In the genomic region with DNA sequence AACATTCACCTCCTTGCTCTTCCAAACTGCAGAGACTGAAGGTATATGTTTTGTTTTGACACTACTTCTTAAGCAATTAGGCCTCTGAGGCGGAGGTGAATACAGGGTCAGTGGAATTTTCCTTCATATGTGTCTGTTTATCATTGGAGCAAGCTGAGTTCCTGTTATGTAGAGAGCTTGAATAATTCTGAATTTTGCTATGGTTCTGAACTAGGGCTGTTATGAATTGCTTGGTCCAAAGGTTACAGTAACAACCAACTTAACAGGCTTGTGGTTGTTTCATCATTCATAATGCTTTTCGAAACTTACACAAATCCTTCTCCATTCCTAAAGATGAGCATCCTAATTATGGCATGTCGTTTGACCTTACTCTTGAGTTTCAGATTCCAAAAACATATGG, we compare ENCODE assay signal across 29 cellular contexts.
"Had no signal": no experiment of that assay in that cellular context is flagged by ENCODE, and none has a peak within 500 bp of the region (broad histone marks: within the 10 kb centered on the region; RNA-seq: fewer than 3 reads in every experiment).

No MANE protein-coding gene starts in this region.

- H3K27ac ChIP-seq: breast epithelium, esophagus muscularis mucosa, gastrocnemius medialis, ovary, skin epidermis, stomach, thyroid gland, upper lobe of left lung, WERI-Rb-1 had no signal

- H3K9me3 ChIP-seq: breast epithelium, esophagus muscularis mucosa, gastrocnemius medialis, ovary, stomach, thyroid gland, upper lobe of left lung had no signal

- H3K4me3 Mint-ChIP-seq: activated CD4-positive, alpha-beta T cell treated with anti-CD3 and anti-CD28 coated beads, Interleukin-2, amount 10 ng/mL, durations not matched to agents 24 days and 14 days; activated CD8-positive, alpha-beta T cell treated with anti-CD3 and anti-CD28 coated beads for 36 hours; activated T-cell treated with anti-CD3 and anti-CD28 coated beads, Interleukin-2, amount 50 U/mL, for 4 hours; activated T-helper 17 cell treated with anti-CD3 and anti-CD28 coated beads, Interleukin-2, amount 50 U/mL, for 72 hours; dendritic cell treated with granulocyte-macrophage colony-stimulating factor and Interleukin-4, amounts not matched to agents 40 ng/mL and 50 ng/mL, for 4 days; endodermal cell; memory B cell; natural killer cell treated with Interleukin-12 subunit alpha and Interleukin-12 subunit beta and Interleukin-15 and Interleukin-18, amount 100 ng/mL, for 72 hours; T-helper 2 cell treated with Interferon-gamma antibody and Interleukin-4, amounts not matched to agents 5 μg/mL and 100 μg/mL, for 36 hours had no signal

- H3K27ac Mint-ChIP-seq: activated CD4-positive, alpha-beta T cell treated with anti-CD3 and anti-CD28 coated beads, Interleukin-2, amount 10 ng/mL, durations not matched to agents 24 days and 14 days; activated CD8-positive, alpha-beta T cell treated with anti-CD3 and anti-CD28 coated beads for 36 hours; activated T-helper 17 cell treated with anti-CD3 and anti-CD28 coated beads, Interleukin-2, amount 50 U/mL, for 72 hours; dendritic cell treated with granulocyte-macrophage colony-stimulating factor and Interleukin-4, amounts not matched to agents 40 ng/mL and 50 ng/mL, for 4 days; endodermal cell; memory B cell; natural killer cell treated with Interleukin-12 subunit alpha and Interleukin-12 subunit beta and Interleukin-15 and Interleukin-18, amount 100 ng/mL, for 72 hours; progenitor cell of endocrine pancreas; T-helper 2 cell treated with Interferon-gamma antibody and Interleukin-4, amounts not matched to agents 5 μg/mL and 100 μg/mL, for 36 hours had no signal

- H3K36me3 Mint-ChIP-seq: natural killer cell treated with Interleukin-12 subunit alpha and Interleukin-12 subunit beta and Interleukin-15 and Interleukin-18, amount 100 ng/mL, for 72 hours had no signal

- DNase-seq: activated CD4-positive, alpha-beta T cell treated with anti-CD3 and anti-CD28 coated beads, Interleukin-2, amount 10 ng/mL, durations not matched to agents 24 days and 14 days; activated CD4-positive, CD25-positive, alpha-beta regulatory T cell treated with anti-CD3 and anti-CD28 coated beads, Interleukin-2, amount 50 U/mL, for 72 hours; activated CD8-positive, alpha-beta T cell treated with anti-CD3 and anti-CD28 coated beads for 36 hours; activated gamma-delta T cell treated with Interleukin-2 at 50 U/mL for 16 hours; activated naive CD4-positive, alpha-beta T cell treated with anti-CD3 and anti-CD28 coated beads, Interleukin-2, amount 50 U/mL, for 16 hours; activated T-cell treated with anti-CD3 and anti-CD28 coated beads, Interleukin-2, amount 50 U/mL, for 4 hours; central memory CD4-positive, alpha-beta T cell; endodermal cell; gastrocnemius medialis; hippocampal formation; kidney; ovary; stimulated activated CD4-positive, alpha-beta T cell treated with anti-CD3 and anti-CD28 coated beads, Interleukin-12 subunit alpha, Interleukin-12 subunit beta, amount 100 ng/mL, for 4 hours; stimulated activated CD4-positive, alpha-beta T cell treated with anti-CD3 and anti-CD28 coated beads, Interleukin-4, amount 100 ng/mL, for 1 hour; stomach; T-helper 1 cell; thyroid gland; upper lobe of left lung; WERI-Rb-1 had no signal

- ATAC-seq: activated CD8-positive, alpha-beta T cell treated with anti-CD3 and anti-CD28 coated beads for 36 hours; activated T-cell treated with anti-CD3 and anti-CD28 coated beads, Interleukin-2, amount 50 U/mL, for 4 hours; activated T-helper 17 cell treated with anti-CD3 and anti-CD28 coated beads, Interleukin-2, amount 50 U/mL, for 72 hours; gastrocnemius medialis; natural killer cell treated with Interleukin-12 subunit alpha and Interleukin-12 subunit beta and Interleukin-15 and Interleukin-18, amount 100 ng/mL, for 72 hours; sciatic nerve had no signal

- H3K4me1 ChIP-seq: breast epithelium, gastrocnemius medialis, stomach, thyroid gland, upper lobe of left lung had no signal

- H3K27me3 ChIP-seq: breast epithelium, esophagus muscularis mucosa, gastrocnemius medialis, ovary, stomach, thyroid gland, upper lobe of left lung had no signal

- H3K4me1 Mint-ChIP-seq: activated CD4-positive, alpha-beta T cell treated with anti-CD3 and anti-CD28 coated beads, Interleukin-2, amount 10 ng/mL, durations not matched to agents 24 days and 14 days; activated T-helper 17 cell treated with anti-CD3 and anti-CD28 coated beads, Interleukin-2, amount 50 U/mL, for 72 hours; endodermal cell had no signal

- H3K27me3 Mint-ChIP-seq: activated CD4-positive, alpha-beta T cell treated with anti-CD3 and anti-CD28 coated beads, Interleukin-2, amount 10 ng/mL, durations not matched to agents 24 days and 14 days; activated CD8-positive, alpha-beta T cell treated with anti-CD3 and anti-CD28 coated beads for 36 hours; activated T-helper 17 cell treated with anti-CD3 and anti-CD28 coated beads, Interleukin-2, amount 50 U/mL, for 72 hours; dendritic cell treated with granulocyte-macrophage colony-stimulating factor and Interleukin-4, amounts not matched to agents 40 ng/mL and 50 ng/mL, for 4 days; memory B cell; natural killer cell treated with Interleukin-12 subunit alpha and Interleukin-12 subunit beta and Interleukin-15 and Interleukin-18, amount 100 ng/mL, for 72 hours; progenitor cell of endocrine pancreas had no signal

- H3K4me3 ChIP-seq: breast epithelium, esophagus muscularis mucosa, gastrocnemius medialis, ovary, skin epidermis, stomach, thyroid gland, upper lobe of left lung had no signal

- H3K36me3 ChIP-seq: breast epithelium, esophagus muscularis mucosa, gastrocnemius medialis, ovary, stomach, thyroid gland, upper lobe of left lung, WERI-Rb-1 had no signal

- H3K9me3 Mint-ChIP-seq: activated CD4-positive, alpha-beta T cell treated with anti-CD3 and anti-CD28 coated beads, Interleukin-2, amount 10 ng/mL, durations not matched to agents 24 days and 14 days; activated CD8-positive, alpha-beta T cell treated with anti-CD3 and anti-CD28 coated beads for 36 hours; endodermal cell had no signal
